In genomic region chr12:57848208-57848607, GRCh38 we compare ENCODE assay signal across 17 cellular contexts. TPM values are rescaled to one million over a fixed set of nuclear protein-coding genes. Genes with fewer than 3 reads are reported as not detected.
DNase-seq lines count a peak whose midpoint lies in the region; ATAC-seq and TF ChIP-seq lines count a peak whose summit lies in the region.
"Had no signal": no experiment of that assay in that cellular context is flagged by ENCODE, and none has a peak within 500 bp of the region (broad histone marks: within the 10 kb centered on the region; RNA-seq: fewer than 3 reads in every experiment).

No MANE protein-coding gene starts in this region.

- peaks cover 38 to 55% of the 10 kb centered on the region in 2 donors for H3K4me1 ChIP-seq in thoracic aorta (ENCODE audit: control insufficient read depth in 1 of 2, low read depth in 2 of 2)

- H3K27me3 ChIP-seq in thoracic aorta (replicated peaks; ENCODE audit: insufficient read depth), result no peaks in the 10 kb centered on the region
- H3K27me3 ChIP-seq: Peyer's patch, uterus had no signal

- DNase-seq in activated naive CD4-positive, alpha-beta T cell treated with anti-CD3 and anti-CD28 coated beads for 36 hours, result no peak
- DNase-seq in activated naive CD4-positive, alpha-beta T cell (lab: John Stamatoyannopoulos, UW), result no peak
- DNase-seq in activated B cell treated with CpG ODN at 0.5 μM for 24 hours (no peak), mesothelial cell of epicardium (ENCODE audit: low spot score in 2 of 2, unreplicated experiment in 2 of 2) (no peak), thoracic aorta (ENCODE audit: low spot score) (no peak), dermis blood vessel endothelial cell (no peak), SIG-M5 treated with dmso at 0.1 percent for 504 hours (lab: John Stamatoyannopoulos, UW; ENCODE audit: unreplicated experiment) (no peak)
- DNase-seq: kidney, NCI-H2081 treated with DMSO at 0.1 percent for 48 hours, NCI-H69, Peyer's patch, uterus, WERI-Rb-1 had no signal

- CTCF ChIA-PET in activated naive CD4-positive, alpha-beta T cell treated with anti-CD3 and anti-CD28 coated beads for 36 hours (lab: Charles Lee), result interaction anchor here (1.1 to 7.2 kb wide), 4 partner anchors 11 to 56 kb away, joined by 3 to 68 read pairs (median 4); no protein-coding TSS in a partner anchor
- CTCF ChIA-PET in activated B cell treated with CpG ODN at 0.5 μM for 24 hours (lab: Charles Lee), result interaction anchor here (0.9 kb wide), 1 partner anchor 45 kb away, joined by 3 read pairs; no protein-coding TSS in a partner anchor

- no peaks in the 10 kb centered on the region for H3K36me3 ChIP-seq in thoracic aorta
- H3K36me3 ChIP-seq: Peyer's patch, uterus had no signal

- ATAC-seq in activated B cell treated with CpG ODN at 0.5 μM for 24 hours (ENCODE audit: low read depth) (no peak), thoracic aorta (ENCODE audit: insufficient number of reproducible peaks, low FRiP score, low read depth) (no peak), GM21825 (IDR thresholded peaks at IDR 0.05; ENCODE audit: unreplicated experiment) (no peak)
- ATAC-seq: esophagus mucosa, SK-N-SH treated with all-trans-retinoic acid at 6 μM for 48 hours had no signal

- no peak overlapping the region for H3K4me3 ChIP-seq in thoracic aorta
- H3K4me3 ChIP-seq: Peyer's patch, uterus had no signal

- H3K36me3 Mint-ChIP-seq in activated naive CD4-positive, alpha-beta T cell treated with anti-CD3 and anti-CD28 coated beads for 36 hours (ENCODE audit: low read depth), result no peaks in the 10 kb centered on the region
- H3K36me3 Mint-ChIP-seq in activated B cell treated with CpG ODN at 0.5 μM for 24 hours (ENCODE audit: low read depth) (peaks cover 2% of the 10 kb centered on the region), mesothelial cell of epicardium (no peaks in the 10 kb centered on the region)

- H3K9me3 Mint-ChIP-seq in activated naive CD4-positive, alpha-beta T cell treated with anti-CD3 and anti-CD28 coated beads for 36 hours, result no peaks in the 10 kb centered on the region
- H3K9me3 Mint-ChIP-seq in activated B cell treated with CpG ODN at 0.5 μM for 24 hours (no peaks in the 10 kb centered on the region), mesothelial cell of epicardium (no peaks in the 10 kb centered on the region)

- H3K9me3 ChIP-seq in thoracic aorta, result no peaks in the 10 kb centered on the region
- H3K9me3 ChIP-seq: Peyer's patch, uterus had no signal

- TF ChIP-seq CTCF in activated B cell treated with CpG ODN at 0.5 μM for 24 hours (IDR thresholded peaks at IDR 0.05) (no peak), mesothelial cell of epicardium (IDR thresholded peaks at IDR 0.05; ENCODE audit: unreplicated experiment) (no peak), thoracic aorta (IDR thresholded peaks at IDR 0.05) (no peak)

- no peak overlapping the region for H3K27ac Mint-ChIP-seq in activated naive CD4-positive, alpha-beta T cell treated with anti-CD3 and anti-CD28 coated beads for 36 hours
- H3K27ac Mint-ChIP-seq in activated B cell treated with CpG ODN at 0.5 μM for 24 hours, result peak overlapping the region; percentile 56
- H3K27ac Mint-ChIP-seq in mesothelial cell of epicardium, result peak overlapping the region; percentile 64

- peak overlapping the region; percentile 41 for H3K4me3 Mint-ChIP-seq in activated naive CD4-positive, alpha-beta T cell treated with anti-CD3 and anti-CD28 coated beads for 36 hours
- H3K4me3 Mint-ChIP-seq in activated B cell treated with CpG ODN at 0.5 μM for 24 hours, result peak overlapping the region; percentile 59
- peak overlapping the region; percentile 38 for H3K4me3 Mint-ChIP-seq in mesothelial cell of epicardium

- peaks cover 13% of the 10 kb centered on the region for H3K27me3 Mint-ChIP-seq in activated naive CD4-positive, alpha-beta T cell treated with anti-CD3 and anti-CD28 coated beads for 36 hours (ENCODE audit: low read depth)
- H3K27me3 Mint-ChIP-seq in activated B cell treated with CpG ODN at 0.5 μM for 24 hours (peaks cover 14% of the 10 kb centered on the region), mesothelial cell of epicardium (ENCODE audit: low read depth) (no peaks in the 10 kb centered on the region)

- H3K4me1 Mint-ChIP-seq in activated naive CD4-positive, alpha-beta T cell treated with anti-CD3 and anti-CD28 coated beads for 36 hours (ENCODE audit: low read depth), result peaks cover 38% of the 10 kb centered on the region
- peaks cover 39% of the 10 kb centered on the region for H3K4me1 Mint-ChIP-seq in activated B cell treated with CpG ODN at 0.5 μM for 24 hours
- peaks cover 37% of the 10 kb centered on the region for H3K4me1 Mint-ChIP-seq in mesothelial cell of epicardium

- POLR2A ChIA-PET in activated B cell treated with CpG ODN at 0.5 μM for 24 hours (lab: Charles Lee), result interaction anchor here (2.6 to 6.7 kb wide), 3 partner anchors 11 to 49 kb away, joined by 11 to 122 read pairs (median 46); no protein-coding TSS in a partner anchor

- H3K27ac ChIP-seq in thoracic aorta, result peak overlapping the region; percentile 76 to 100
- H3K27ac ChIP-seq: parathyroid adenoma, Peyer's patch, WERI-Rb-1 had no signal

- intact Hi-C loops in activated naive CD4-positive, alpha-beta T cell treated with anti-CD3 and anti-CD28 coated beads for 36 hours (cut with micrococcal nuclease), result loop anchor here (10.0 kb wide), 3 partner anchors 623 to 1923 kb away; partner anchors contain the start of genes PTGES3, PYM1 and SHMT2
- intact Hi-C loops in activated B cell treated with CpG ODN at 0.5 μM for 24 hours (cut with micrococcal nuclease), result loop anchor here (5.0 kb wide), 1 partner anchor 371 kb away; the partner anchor contains the start of gene ARHGAP9

RNA-seq across cellular contexts. Expression of gene CTDSP2, which starts 1.7 kb away (rescaled TPM):
- total RNA-seq in activated naive CD4-positive, alpha-beta T cell treated with anti-CD3 and anti-CD28 coated beads for 36 hours, result 10 to 100 TPM; 94.6 to 99.8 TPM
- total RNA-seq in activated B cell treated with CpG ODN at 0.5 μM for 24 hours (73.2 and 81.5 TPM in 2 replicates), mesothelial cell of epicardium (210 to 218 TPM (median 216 TPM) in 3 replicates), thoracic aorta (100 to 1,000 TPM; 170 to 222 TPM), dermis blood vessel endothelial cell (85.4 and 140 TPM in 2 replicates)

RNA-seq across cellular contexts. Expression of gene AVIL, which starts 29.7 kb away (rescaled TPM):
- total RNA-seq in activated naive CD4-positive, alpha-beta T cell treated with anti-CD3 and anti-CD28 coated beads for 36 hours, result under 1 TPM; 0.22 to 0.38 TPM
- total RNA-seq in activated B cell treated with CpG ODN at 0.5 μM for 24 hours (1.5 and 3.1 TPM in 2 replicates), mesothelial cell of epicardium (4.0 to 5.3 TPM (median 4.7 TPM) in 3 replicates), thoracic aorta (10 to 100 TPM in 1 of 2 donors, 1 to 10 TPM in 1; 2.2 to 15.3 TPM), dermis blood vessel endothelial cell (2.7 and 4.4 TPM in 2 replicates)
